Comparison of ENCODE assay signal across 23 cellular contexts in genomic region chr6:106064103-106064502, GRCh38. TPM values are rescaled to one million over a fixed set of nuclear protein-coding genes. Genes with fewer than 3 reads are reported as not detected.
DNase-seq lines count a peak whose midpoint lies in the region; ATAC-seq, FAIRE-seq and TF ChIP-seq lines count a peak whose summit lies in the region.
"Had no signal": no experiment of that assay in that cellular context is flagged by ENCODE, and none has a peak within 500 bp of the region (broad histone marks: within the 10 kb centered on the region; RNA-seq: fewer than 3 reads in every experiment).

No MANE protein-coding gene starts in this region.

- no peaks in the 10 kb centered on the region for H4K20me1 ChIP-seq in keratinocyte (ENCODE audit: control insufficient read depth, extremely low read depth, insufficient read depth, low read length)

- peaks cover 0 to 11% (median 0%) of the 10 kb centered on the region in 4 donors for H3K4me1 ChIP-seq in esophagus muscularis mucosa
- H3K4me1 ChIP-seq in keratinocyte (ENCODE audit: control insufficient read depth, extremely low read depth, insufficient read depth, low read length): peaks cover 22% of the 10 kb centered on the region

- ATAC-seq in GM18873 (IDR thresholded peaks at IDR 0.05; ENCODE audit: low FRiP score, unreplicated experiment) (no peak), HG03039 (IDR thresholded peaks at IDR 0.05; ENCODE audit: unreplicated experiment) (no peak)

- no peak overlapping the region for H3K27ac ChIP-seq in esophagus muscularis mucosa (replicated peaks in 1 of 4)
- H3K27ac ChIP-seq in keratinocyte (ENCODE audit: control insufficient read depth, insufficient read depth, low read length): peak overlapping the region; percentile 77
- H3K27ac ChIP-seq: neutrophil had no signal

- H3K27me3 ChIP-seq in esophagus muscularis mucosa: no peaks in the 10 kb centered on the region
- no peaks in the 10 kb centered on the region for H3K27me3 ChIP-seq in keratinocyte (ENCODE audit: control insufficient read depth, extremely low read depth, insufficient read depth, low read length)
- H3K27me3 ChIP-seq: neutrophil had no signal

- TF ChIP-seq EP300 in esophagus muscularis mucosa (IDR thresholded peaks at IDR 0.05): no peak

- peak overlapping the region; percentile 34 for H3K9ac ChIP-seq in keratinocyte (ENCODE audit: control insufficient read depth, extremely low read depth, insufficient read depth, low read length)

- WGBS in esophagus muscularis mucosa: 45% methylated on average over 3 of the region's 3 CpGs

- peak; percentile 71 for DNase-seq in ELF-1 (ENCODE audit: low read depth, low spot score)
- peak; percentile 30 for DNase-seq in NCI-H2227 treated with DMSO at 0.1 percent for 48 hours (lab: John Stamatoyannopoulos, UW)
- DNase-seq in esophagus muscularis mucosa (ENCODE audit: extremely low spot score): peak; percentile 77
- DNase-seq in keratinocyte (ENCODE audit: low read depth, low spot score): no peak
- no peak for DNase-seq in activated naive CD4-positive, alpha-beta T cell treated with Interleukin-2 at 50 U/mL for 16 hours
- no peak for DNase-seq in NK-92 (lab: John Stamatoyannopoulos, UW; ENCODE audit: unreplicated experiment)
- DNase-seq: activated B cell treated with CpG ODN at 0.5 μM for 24 hours; activated CD4-positive, alpha-beta T cell treated with anti-CD3 and anti-CD28 coated beads, Interleukin-2, amount 50 U/mL, for 48 hours; activated CD8-positive, alpha-beta memory T cell treated with anti-CD3 and anti-CD28 coated beads, Interleukin-2, amount 50 U/mL, for 48 hours; activated naive CD8-positive, alpha-beta T cell treated with anti-CD3 and anti-CD28 coated beads, Interleukin-2, amount 10 ng/mL, durations not matched to agents 7 days and 5 days; CD4-positive, CD25-positive, alpha-beta regulatory T cell; erythroblast; GDM1; GOT3; KBM-7; MM.1S; NCI-H1436; NCI-H524; stimulated activated CD4-positive, alpha-beta T cell treated with anti-CD3 and anti-CD28 coated beads, Interleukin-2, amount 100 ng/mL, for 24 hours had no signal

- dilution Hi-C loops in keratinocyte (cut with MboI; ENCODE audit: extremely low pct_ligation_motif_present, low sequenced_read_pairs): no loop called here

- H3K79me2 ChIP-seq in keratinocyte (ENCODE audit: control insufficient read depth, insufficient read depth, low read length): no peaks in the 10 kb centered on the region

- intact Hi-C loops in esophagus muscularis mucosa (cut with DNase I): no loop called here

- TF ChIP-seq CTCF in esophagus muscularis mucosa (IDR thresholded peaks at IDR 0.05): no peak
- TF ChIP-seq CTCF in keratinocyte (optimal IDR thresholded peaks at IDR 0.05 in 1 of 3, IDR thresholded peaks at IDR 0.05 in 1 of 3, conservative IDR thresholded peaks at IDR 0.05 in 1 of 3; ENCODE audit: extremely low read depth in 1 of 3, insufficient read depth in 2 of 3, low read length in 3 of 3): no peak

- no peak for TF ChIP-seq POLR2A in esophagus muscularis mucosa (IDR thresholded peaks at IDR 0.05; ENCODE audit: low read depth)

- H3K9me1 ChIP-seq in keratinocyte (ENCODE audit: control insufficient read depth, extremely low read depth, insufficient read depth, low read length): no peaks in the 10 kb centered on the region

- no peak overlapping the region for H3K4me3 ChIP-seq in esophagus muscularis mucosa
- H3K4me3 ChIP-seq in keratinocyte (ENCODE audit: control insufficient read depth in 2 of 3, extremely low read depth in 1 of 3, insufficient read depth in 2 of 3, low read depth in 1 of 3, low read length in 3 of 3): no peak overlapping the region
- H3K4me3 ChIP-seq: skin epidermis had no signal

- H3K36me3 ChIP-seq in esophagus muscularis mucosa (no peaks in the 10 kb centered on the region), keratinocyte (ENCODE audit: control insufficient read depth in 2 of 2, extremely low read depth in 1 of 2, insufficient read depth in 2 of 2, low read length in 2 of 2) (no peaks in the 10 kb centered on the region)
- H3K36me3 ChIP-seq: neutrophil had no signal

- peak overlapping the region; percentile 53 for H3K4me2 ChIP-seq in keratinocyte (ENCODE audit: control insufficient read depth, extremely low read depth, insufficient read depth, low read depth, low read length)

- no peak overlapping the region for H2AFZ ChIP-seq in keratinocyte (ENCODE audit: control insufficient read depth, low read length)

- H3K9me3 ChIP-seq in esophagus muscularis mucosa (no peaks in the 10 kb centered on the region), keratinocyte (ENCODE audit: control insufficient read depth, low read depth, low read length) (no peaks in the 10 kb centered on the region)
- H3K9me3 ChIP-seq: neutrophil had no signal

- FAIRE-seq in keratinocyte (lab: Jason Lieb, UNC): peak; percentile 39

RNA-seq across cellular contexts. Expression of gene PRDM1, which starts 22.0 kb away (rescaled TPM):
- 1 to 10 TPM; 1.8 to 5.1 (median 2.3) TPM for total RNA-seq in esophagus muscularis mucosa
- polyA plus RNA-seq in keratinocyte: 3.9 to 8.6 TPM (median 6.7 TPM) in 3 replicates
- polyA plus RNA-seq in keratinocyte (2011; ENCODE audit: low read depth): 96.8 TPM
- 2.4 and 4.8 TPM in 2 replicates for polyA plus RNA-seq in keratinocyte (2011; cell fraction: cytosol; rRNA removed)
- polyA plus RNA-seq in keratinocyte (2011; cell fraction: nucleus; rRNA removed): 17.2 and 19.4 TPM in 2 replicates
- 6.1 and 46.3 TPM in 2 replicates for polyA plus RNA-seq in keratinocyte (2012; ENCODE audit: low replicate concordance)
- polyA minus RNA-seq in keratinocyte: 12.4 to 14.6 TPM (median 13.3 TPM) in 3 replicates
- polyA minus RNA-seq in keratinocyte (2011; cell fraction: cytosol; rRNA and poly(A)+ RNA removed): 3.3 TPM
- polyA minus RNA-seq in keratinocyte (2011; cell fraction: nucleus; rRNA and poly(A)+ RNA removed): 19.2 and 37.1 TPM in 2 replicates

Comparison
In these comparisons a context has a peak if more than half of its experiments do, and no peak if none do; other contexts are left out.
1. DNase-seq: peak in ELF-1 (single experiment), NCI-H2227 treated with DMSO at 0.1 percent for 48 hours (single experiment) and esophagus muscularis mucosa (single experiment); none in keratinocyte (single experiment), activated naive CD4-positive, alpha-beta T cell treated with Interleukin-2 at 50 U/mL for 16 hours (single experiment) and NK-92 (single experiment).